In genomic region chr3:13657660-13658435, GRCh38 we compare ENCODE assay signal across 8 cellular contexts.
DNase-seq lines count a peak whose midpoint lies in the region; ATAC-seq and TF ChIP-seq lines count a peak whose summit lies in the region.

No MANE protein-coding gene starts in this region.

- no peak overlapping the region for H3K4me3 ChIP-seq in tibial artery

- H3K4me1 ChIP-seq in tibial artery, result peaks cover 0 to 9% (median 7%) of the 10 kb centered on the region in 4 donors

- no peaks in the 10 kb centered on the region for H3K36me3 ChIP-seq in tibial artery

- no peak overlapping the region for H3K27ac ChIP-seq in tibial artery

- peaks cover 0 to 83% of the 10 kb centered on the region in 2 donors for H3K27me3 ChIP-seq in tibial artery

- H3K9me3 ChIP-seq in tibial artery, result no peaks in the 10 kb centered on the region

- ATAC-seq in GM21737 (IDR thresholded peaks at IDR 0.05; ENCODE audit: unreplicated experiment), result peak; percentile 56

- DNase-seq in EL (peak; percentile 51), NOMO-1 (lab: John Stamatoyannopoulos, UW; ENCODE audit: unreplicated experiment in 2 of 2) (peak; percentile 23 to 39), fibroblast of peridontal ligament (ENCODE audit: extremely low read depth) (peak; percentile 6), occipital lobe (lab: John Stamatoyannopoulos, UW) (peak; percentile 22), tibial artery (no peak), NCI-H446 (lab: John Stamatoyannopoulos, UW) (no peak)
- DNase-seq in activated T-cell treated with anti-CD3 and anti-CD28 coated beads, Interleukin-2, amount 50 U/mL, for 48 hours, result peak; percentile 81

- peak; percentile 65 to 76 for TF ChIP-seq CTCF in tibial artery (IDR thresholded peaks at IDR 0.05)

- intact Hi-C loops in tibial artery (cut with DNase I; ENCODE audit: low total_unique reads), result no loop called here

Comparison
In these comparisons a context has a peak if more than half of its experiments do, and no peak if none do; other contexts are left out.
1. DNase-seq: peak in EL (single experiment), NOMO-1 (2 of 2), activated T-cell treated with anti-CD3 and anti-CD28 coated beads, Interleukin-2, amount 50 U/mL, for 48 hours (2 of 2), fibroblast of peridontal ligament (single experiment) and occipital lobe (single experiment); none in tibial artery (0 of 2) and NCI-H446 (0 of 2).